Comparison of ENCODE assay signal across 15 cellular contexts in genomic region chr2:238655974-238656722, GRCh38.
"Had no signal": no experiment of that assay in that cellular context is flagged by ENCODE, and none has a peak within 500 bp of the region (broad histone marks: within the 10 kb centered on the region; RNA-seq: fewer than 3 reads in every experiment).

No MANE protein-coding gene starts in this region.

- H3K4me3 Mint-ChIP-seq: neural progenitor cell; stimulated activated effector memory CD8-positive, alpha-beta T cell treated with anti-CD3 and anti-CD28 coated beads, Interleukin-12 subunit alpha, Interleukin-12 subunit beta, amount 100 ng/mL, for 72 hours; T-helper 17 cell had no signal

- H3K4me1 Mint-ChIP-seq: stimulated activated effector memory CD8-positive, alpha-beta T cell treated with anti-CD3 and anti-CD28 coated beads, Interleukin-12 subunit alpha, Interleukin-12 subunit beta, amount 100 ng/mL, for 72 hours had no signal

- DNase-seq: activated CD4-positive, alpha-beta T cell treated with anti-CD3 and anti-CD28 coated beads, Interleukin-2, amount 50 U/mL, for 1 hour; activated CD4-positive, CD25-positive, alpha-beta regulatory T cell; activated gamma-delta T cell; activated T-cell treated with anti-CD3 and anti-CD28 coated beads, Interleukin-2, amount 50 U/mL, for 48 hours; aorta; kidney; left ventricle myocardium superior; mesenchymal stem cell; T-helper 17 cell; upper lobe of right lung had no signal

- H3K27me3 ChIP-seq: cardiac muscle cell, gastroesophageal sphincter, neural progenitor cell, upper lobe of right lung had no signal

- H3K27ac Mint-ChIP-seq: neural progenitor cell; stimulated activated effector memory CD8-positive, alpha-beta T cell treated with anti-CD3 and anti-CD28 coated beads, Interleukin-12 subunit alpha, Interleukin-12 subunit beta, amount 100 ng/mL, for 72 hours; T-helper 17 cell had no signal

- H3K4me3 ChIP-seq: cardiac muscle cell, gastroesophageal sphincter, neural progenitor cell, upper lobe of right lung had no signal

- H3K36me3 Mint-ChIP-seq: neural progenitor cell; stimulated activated effector memory CD8-positive, alpha-beta T cell treated with anti-CD3 and anti-CD28 coated beads, Interleukin-12 subunit alpha, Interleukin-12 subunit beta, amount 100 ng/mL, for 72 hours had no signal

- H3K9me3 ChIP-seq: upper lobe of right lung had no signal

- ATAC-seq: gastroesophageal sphincter; left ventricle myocardium superior; stimulated activated effector memory CD8-positive, alpha-beta T cell treated with anti-CD3 and anti-CD28 coated beads, Interleukin-12 subunit alpha, Interleukin-12 subunit beta, amount 100 ng/mL, for 72 hours; T-helper 17 cell; upper lobe of right lung had no signal

- H3K36me3 ChIP-seq: cardiac muscle cell, gastroesophageal sphincter, neural progenitor cell, upper lobe of right lung had no signal

- H3K4me2 ChIP-seq: neural progenitor cell had no signal

- FAIRE-seq: kidney had no signal

- H3K9ac ChIP-seq: neural progenitor cell, parathyroid adenoma had no signal

- H2AFZ ChIP-seq: neural progenitor cell, parathyroid adenoma had no signal

- H3K9me3 Mint-ChIP-seq: stimulated activated effector memory CD8-positive, alpha-beta T cell treated with anti-CD3 and anti-CD28 coated beads, Interleukin-12 subunit alpha, Interleukin-12 subunit beta, amount 100 ng/mL, for 72 hours had no signal

- H3K79me2 ChIP-seq: parathyroid adenoma had no signal

- H3K27ac ChIP-seq: cardiac muscle cell, gastroesophageal sphincter, neural progenitor cell, parathyroid adenoma, upper lobe of right lung had no signal

- H3K4me1 ChIP-seq: parathyroid adenoma, upper lobe of right lung had no signal
